In genomic region chr19:12922959-12923358, GRCh38 we compare ENCODE assay signal across 1 cellular context.
A peak's percentile ranks its signal among the peaks of the same experiment; 100 is the strongest.
TF ChIP-seq lines count a peak whose summit lies in the region.

No MANE protein-coding gene starts in this region.

TF ChIP-seq in HepG2, 621 proteins besides CTCF, POLR2A, EP300 and RAD21:
- peak; percentile 61 for TF ChIP-seq MAFF (IDR thresholded peaks at IDR 0.05; ENCODE audit: low read depth, low read length)
- peak; percentile 24 for TF ChIP-seq RBM22 (optimal IDR thresholded peaks at IDR 0.05; ENCODE audit: low read length)
- peak; percentile 50 to 77 for TF ChIP-seq MAFK (conservative IDR thresholded peaks at IDR 0.05 in 1 of 2, IDR thresholded peaks at IDR 0.05 in 1 of 2; ENCODE audit: low read length in 2 of 2)
- no peak for TF ChIP-seq FOSL2 (CRISPR knock-in tag; IDR thresholded peaks at IDR 0.05)
